In genomic region chr5:77851229-77852067, GRCh38 we compare ENCODE assay signal across 8 cellular contexts.
DNase-seq lines count a peak whose midpoint lies in the region; ATAC-seq lines count a peak whose summit lies in the region.

No MANE protein-coding gene starts in this region.

- POLR2A ChIA-PET in activated naive CD8-positive, alpha-beta T cell treated with anti-CD3 and anti-CD28 coated beads, Interleukin-2, amount 10 ng/mL, durations not matched to agents 7 days and 5 days (lab: Charles Lee), result no interaction called here

- H3K27ac Mint-ChIP-seq in activated naive CD4-positive, alpha-beta T cell treated with anti-CD3 and anti-CD28 coated beads, Interleukin-2, amount 10 ng/mL, durations not matched to agents 7 days and 5 days, result no peak overlapping the region
- no peak overlapping the region for H3K27ac Mint-ChIP-seq in activated naive CD8-positive, alpha-beta T cell treated with anti-CD3 and anti-CD28 coated beads, Interleukin-2, amount 10 ng/mL, durations not matched to agents 7 days and 5 days

- no peaks in the 10 kb centered on the region for H3K36me3 Mint-ChIP-seq in activated naive CD4-positive, alpha-beta T cell treated with anti-CD3 and anti-CD28 coated beads, Interleukin-2, amount 10 ng/mL, durations not matched to agents 7 days and 5 days
- H3K36me3 Mint-ChIP-seq in activated naive CD8-positive, alpha-beta T cell treated with anti-CD3 and anti-CD28 coated beads, Interleukin-2, amount 10 ng/mL, durations not matched to agents 7 days and 5 days, result no peaks in the 10 kb centered on the region

- peaks cover 22% of the 10 kb centered on the region for H3K4me1 Mint-ChIP-seq in activated naive CD4-positive, alpha-beta T cell treated with anti-CD3 and anti-CD28 coated beads, Interleukin-2, amount 10 ng/mL, durations not matched to agents 7 days and 5 days
- peaks cover 14% of the 10 kb centered on the region for H3K4me1 Mint-ChIP-seq in activated naive CD8-positive, alpha-beta T cell treated with anti-CD3 and anti-CD28 coated beads, Interleukin-2, amount 10 ng/mL, durations not matched to agents 7 days and 5 days

- H3K27me3 Mint-ChIP-seq in activated naive CD4-positive, alpha-beta T cell treated with anti-CD3 and anti-CD28 coated beads, Interleukin-2, amount 10 ng/mL, durations not matched to agents 7 days and 5 days, result peaks cover 81% of the 10 kb centered on the region
- peaks cover 10% of the 10 kb centered on the region for H3K27me3 Mint-ChIP-seq in activated naive CD8-positive, alpha-beta T cell treated with anti-CD3 and anti-CD28 coated beads, Interleukin-2, amount 10 ng/mL, durations not matched to agents 7 days and 5 days

- intact Hi-C loops in left cardiac atrium (cut with DNase I), result no loop called here
- intact Hi-C loops in posterior cingulate gyrus (cut with DNase I), result no loop called here

- CTCF ChIA-PET in activated naive CD4-positive, alpha-beta T cell treated with anti-CD3 and anti-CD28 coated beads, Interleukin-2, amount 10 ng/mL, durations not matched to agents 7 days and 5 days (lab: Charles Lee), result no interaction called here

- ATAC-seq in activated naive CD8-positive, alpha-beta T cell treated with anti-CD3 and anti-CD28 coated beads, Interleukin-2, amount 10 ng/mL, durations not matched to agents 7 days and 5 days (ENCODE audit: low read depth), result no peak
- ATAC-seq in left cardiac atrium, result peak; percentile 76 to 79
- ATAC-seq in HG03457 (IDR thresholded peaks at IDR 0.05; ENCODE audit: unreplicated experiment), result no peak

- H3K9me3 Mint-ChIP-seq in activated naive CD4-positive, alpha-beta T cell treated with anti-CD3 and anti-CD28 coated beads, Interleukin-2, amount 10 ng/mL, durations not matched to agents 7 days and 5 days, result no peaks in the 10 kb centered on the region
- no peaks in the 10 kb centered on the region for H3K9me3 Mint-ChIP-seq in activated naive CD8-positive, alpha-beta T cell treated with anti-CD3 and anti-CD28 coated beads, Interleukin-2, amount 10 ng/mL, durations not matched to agents 7 days and 5 days

- peak; percentile 22 for DNase-seq in activated naive CD4-positive, alpha-beta T cell treated with anti-CD3 and anti-CD28 coated beads, Interleukin-2, amount 10 ng/mL, durations not matched to agents 7 days and 5 days
- no peak for DNase-seq in activated naive CD4-positive, alpha-beta T cell (lab: John Stamatoyannopoulos, UW)
- DNase-seq in activated naive CD8-positive, alpha-beta T cell treated with anti-CD3 and anti-CD28 coated beads, Interleukin-2, amount 10 ng/mL, durations not matched to agents 7 days and 5 days, result peak; percentile 41
- DNase-seq in left cardiac atrium, result peak; percentile 33
- peak in 8 of 10 donors; percentile 34 to 91 (median 48) for DNase-seq in posterior cingulate gyrus
- DNase-seq in NCI-H1930 (lab: John Stamatoyannopoulos, UW), result no peak
- no peak for DNase-seq in SKM-1 treated with dmso at 0.1 percent for 144 hours (lab: John Stamatoyannopoulos, UW; ENCODE audit: unreplicated experiment)

- peak overlapping the region; percentile 72 for H3K4me3 Mint-ChIP-seq in activated naive CD4-positive, alpha-beta T cell treated with anti-CD3 and anti-CD28 coated beads, Interleukin-2, amount 10 ng/mL, durations not matched to agents 7 days and 5 days
- H3K4me3 Mint-ChIP-seq in activated naive CD8-positive, alpha-beta T cell treated with anti-CD3 and anti-CD28 coated beads, Interleukin-2, amount 10 ng/mL, durations not matched to agents 7 days and 5 days, result peak overlapping the region; percentile 75

Comparison
In these comparisons a context has a peak if more than half of its experiments do, and no peak if none do; other contexts are left out.
1. DNase-seq: peak in activated naive CD4-positive, alpha-beta T cell treated with anti-CD3 and anti-CD28 coated beads, Interleukin-2, amount 10 ng/mL, durations not matched to agents 7 days and 5 days (single experiment), activated naive CD8-positive, alpha-beta T cell treated with anti-CD3 and anti-CD28 coated beads, Interleukin-2, amount 10 ng/mL, durations not matched to agents 7 days and 5 days (single experiment), left cardiac atrium (single experiment) and posterior cingulate gyrus (8 of 10); none in activated naive CD4-positive, alpha-beta T cell (0 of 4), NCI-H1930 (0 of 2) and SKM-1 treated with dmso at 0.1 percent for 144 hours (single experiment).
2. ATAC-seq: peak in left cardiac atrium (2 of 2); none in activated naive CD8-positive, alpha-beta T cell treated with anti-CD3 and anti-CD28 coated beads, Interleukin-2, amount 10 ng/mL, durations not matched to agents 7 days and 5 days (single experiment) and HG03457 (single experiment).